In genomic region chr6:13787146-13787545, GRCh38 we compare ENCODE assay signal across 9 cellular contexts. TPM values are rescaled to one million over a fixed set of nuclear protein-coding genes. Genes with fewer than 3 reads are reported as not detected.
DNase-seq lines count a peak whose midpoint lies in the region; ATAC-seq and TF ChIP-seq lines count a peak whose summit lies in the region.
"Had no signal": no experiment of that assay in that cellular context is flagged by ENCODE, and none has a peak within 500 bp of the region (broad histone marks: within the 10 kb centered on the region; RNA-seq: fewer than 3 reads in every experiment).

No MANE protein-coding gene starts in this region.

- H3K9me3 Mint-ChIP-seq in chondrocyte (ENCODE audit: low read depth): no peaks in the 10 kb centered on the region

- no peak overlapping the region for H3K4me3 ChIP-seq in mesodermal cell (ENCODE audit: extremely low read depth, insufficient read depth, low read length, poor library complexity, severe bottlenecking)
- H3K4me3 ChIP-seq in upper lobe of right lung: peak overlapping the region; percentile 6

- intact Hi-C loops in upper lobe of right lung (cut with DNase I): no loop called here

- H3K9me3 ChIP-seq in mesodermal cell (ENCODE audit: control insufficient read depth, low read length) (no peaks in the 10 kb centered on the region), upper lobe of right lung (no peaks in the 10 kb centered on the region)

- H3K4me1 Mint-ChIP-seq in chondrocyte (ENCODE audit: low read depth): peaks cover 16% of the 10 kb centered on the region

- H3K36me3 ChIP-seq in mesodermal cell (ENCODE audit: control insufficient read depth, insufficient read depth, low read length): peaks cover 38% of the 10 kb centered on the region
- peaks cover 29% of the 10 kb centered on the region for H3K36me3 ChIP-seq in upper lobe of right lung

- ATAC-seq in upper lobe of right lung: no peak
- no peak for ATAC-seq in GM21381 (IDR thresholded peaks at IDR 0.05; ENCODE audit: unreplicated experiment)

- TF ChIP-seq CTCF in chondrocyte (IDR thresholded peaks at IDR 0.05) (no peak), upper lobe of right lung (IDR thresholded peaks at IDR 0.05) (no peak)

- H3K27me3 ChIP-seq in upper lobe of right lung: no peaks in the 10 kb centered on the region

- H3K27ac Mint-ChIP-seq in chondrocyte (ENCODE audit: unreplicated experiment): peak overlapping the region; percentile 89

- peak overlapping the region; percentile 98 for H3K27ac ChIP-seq in mesodermal cell (ENCODE audit: low read depth, low read length, severe bottlenecking)
- no peak overlapping the region for H3K27ac ChIP-seq in upper lobe of right lung

- peak; percentile 55 for DNase-seq in stimulated activated CD4-positive, alpha-beta T cell treated with anti-CD3 and anti-CD28 coated beads, Interleukin-15, amount 100 ng/mL, for 24 hours
- DNase-seq in stimulated activated CD4-positive, alpha-beta T cell treated with anti-CD3 and anti-CD28 coated beads, Interleukin-4, amount 100 ng/mL, for 1 hour: no peak
- DNase-seq in chondrocyte (ENCODE audit: low spot score) (no peak), upper lobe of right lung (no peak), GOT3 (lab: John Stamatoyannopoulos, UW) (no peak), NCI-H2029 treated with DMSO at 0.1 percent for 48 hours (lab: John Stamatoyannopoulos, UW) (no peak)
- DNase-seq: NCI-H446 had no signal

- H3K36me3 Mint-ChIP-seq in chondrocyte (ENCODE audit: low read depth): peaks cover 13% of the 10 kb centered on the region

- WGBS in mesodermal cell (ENCODE audit: insufficient coverage in 2 of 2), 2 experiments: 56 to 72% methylated on average over 5 to 8 of the region's 8 CpGs

- H3K4me3 Mint-ChIP-seq in chondrocyte (ENCODE audit: unreplicated experiment): peak overlapping the region; percentile 47

- H3K27me3 Mint-ChIP-seq in chondrocyte (ENCODE audit: low read depth): no peaks in the 10 kb centered on the region

- H3K4me1 ChIP-seq in mesodermal cell (ENCODE audit: control insufficient read depth, insufficient read depth, low read length, poor library complexity, severe bottlenecking) (peaks cover 6% of the 10 kb centered on the region), upper lobe of right lung (no peaks in the 10 kb centered on the region)

RNA-seq across cellular contexts. Expression of gene MCUR1, which starts 27.2 kb away (rescaled TPM):
- total RNA-seq in chondrocyte (18.8 to 31.7 TPM (median 28.7 TPM) in 3 replicates), upper lobe of right lung (35.0 TPM)
- 25.6 TPM for polyA plus RNA-seq in mesodermal cell (2013, experiment 1 of 2)
- polyA plus RNA-seq in mesodermal cell (2013, experiment 2 of 2): 32.1 TPM
